1 cellular context compared by ENCODE assay signal in the genomic region with DNA sequence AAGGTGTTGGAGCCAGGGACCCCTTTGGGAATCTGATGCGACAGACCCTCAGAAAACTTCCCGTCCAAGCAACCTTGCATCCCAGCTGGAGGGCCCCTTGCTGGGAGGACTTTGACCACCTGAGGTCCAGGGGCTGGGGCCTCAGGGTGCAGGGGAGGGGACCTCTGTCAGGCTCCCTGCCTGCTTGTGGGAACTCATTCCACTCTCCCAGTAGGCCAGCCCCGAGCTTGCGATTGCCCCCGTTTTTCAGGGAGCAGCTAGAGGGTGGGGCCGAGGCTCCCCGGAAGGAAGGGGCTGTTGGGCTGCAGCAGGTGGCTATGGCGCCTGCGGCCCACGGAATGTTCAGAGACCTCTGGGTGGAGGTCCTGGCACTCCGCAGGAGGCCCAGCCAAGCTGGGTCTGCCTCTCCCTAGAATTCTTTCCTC.
TF ChIP-seq lines count a peak whose summit lies in the region.

No MANE protein-coding gene starts in this region.

TF ChIP-seq in HepG2, 621 proteins besides CTCF, POLR2A, EP300 and RAD21 (continued from another document and continues in another):
- TF ChIP-seq, protein P1, sequence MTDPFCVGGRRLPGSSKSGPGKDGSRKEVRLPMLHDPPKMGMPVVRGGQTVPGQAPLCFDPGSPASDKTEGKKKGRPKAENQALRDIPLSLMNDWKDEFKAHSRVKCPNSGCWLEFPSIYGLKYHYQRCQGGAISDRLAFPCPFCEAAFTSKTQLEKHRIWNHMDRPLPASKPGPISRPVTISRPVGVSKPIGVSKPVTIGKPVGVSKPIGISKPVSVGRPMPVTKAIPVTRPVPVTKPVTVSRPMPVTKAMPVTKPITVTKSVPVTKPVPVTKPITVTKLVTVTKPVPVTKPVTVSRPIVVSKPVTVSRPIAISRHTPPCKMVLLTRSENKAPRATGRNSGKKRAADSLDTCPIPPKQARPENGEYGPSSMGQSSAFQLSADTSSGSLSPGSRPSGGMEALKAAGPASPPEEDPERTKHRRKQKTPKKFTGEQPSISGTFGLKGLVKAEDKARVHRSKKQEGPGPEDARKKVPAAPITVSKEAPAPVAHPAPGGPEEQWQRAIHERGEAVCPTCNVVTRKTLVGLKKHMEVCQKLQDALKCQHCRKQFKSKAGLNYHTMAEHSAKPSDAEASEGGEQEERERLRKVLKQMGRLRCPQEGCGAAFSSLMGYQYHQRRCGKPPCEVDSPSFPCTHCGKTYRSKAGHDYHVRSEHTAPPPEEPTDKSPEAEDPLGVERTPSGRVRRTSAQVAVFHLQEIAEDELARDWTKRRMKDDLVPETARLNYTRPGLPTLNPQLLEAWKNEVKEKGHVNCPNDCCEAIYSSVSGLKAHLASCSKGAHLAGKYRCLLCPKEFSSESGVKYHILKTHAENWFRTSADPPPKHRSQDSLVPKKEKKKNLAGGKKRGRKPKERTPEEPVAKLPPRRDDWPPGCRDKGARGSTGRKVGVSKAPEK (CRISPR knock-in tag; IDR thresholded peaks at IDR 0.05; ENCODE audit: borderline replicate concordance): no peak
- no peak for TF ChIP-seq FOXO1 (CRISPR knock-in tag; IDR thresholded peaks at IDR 0.05)
- TF ChIP-seq, protein P2, sequence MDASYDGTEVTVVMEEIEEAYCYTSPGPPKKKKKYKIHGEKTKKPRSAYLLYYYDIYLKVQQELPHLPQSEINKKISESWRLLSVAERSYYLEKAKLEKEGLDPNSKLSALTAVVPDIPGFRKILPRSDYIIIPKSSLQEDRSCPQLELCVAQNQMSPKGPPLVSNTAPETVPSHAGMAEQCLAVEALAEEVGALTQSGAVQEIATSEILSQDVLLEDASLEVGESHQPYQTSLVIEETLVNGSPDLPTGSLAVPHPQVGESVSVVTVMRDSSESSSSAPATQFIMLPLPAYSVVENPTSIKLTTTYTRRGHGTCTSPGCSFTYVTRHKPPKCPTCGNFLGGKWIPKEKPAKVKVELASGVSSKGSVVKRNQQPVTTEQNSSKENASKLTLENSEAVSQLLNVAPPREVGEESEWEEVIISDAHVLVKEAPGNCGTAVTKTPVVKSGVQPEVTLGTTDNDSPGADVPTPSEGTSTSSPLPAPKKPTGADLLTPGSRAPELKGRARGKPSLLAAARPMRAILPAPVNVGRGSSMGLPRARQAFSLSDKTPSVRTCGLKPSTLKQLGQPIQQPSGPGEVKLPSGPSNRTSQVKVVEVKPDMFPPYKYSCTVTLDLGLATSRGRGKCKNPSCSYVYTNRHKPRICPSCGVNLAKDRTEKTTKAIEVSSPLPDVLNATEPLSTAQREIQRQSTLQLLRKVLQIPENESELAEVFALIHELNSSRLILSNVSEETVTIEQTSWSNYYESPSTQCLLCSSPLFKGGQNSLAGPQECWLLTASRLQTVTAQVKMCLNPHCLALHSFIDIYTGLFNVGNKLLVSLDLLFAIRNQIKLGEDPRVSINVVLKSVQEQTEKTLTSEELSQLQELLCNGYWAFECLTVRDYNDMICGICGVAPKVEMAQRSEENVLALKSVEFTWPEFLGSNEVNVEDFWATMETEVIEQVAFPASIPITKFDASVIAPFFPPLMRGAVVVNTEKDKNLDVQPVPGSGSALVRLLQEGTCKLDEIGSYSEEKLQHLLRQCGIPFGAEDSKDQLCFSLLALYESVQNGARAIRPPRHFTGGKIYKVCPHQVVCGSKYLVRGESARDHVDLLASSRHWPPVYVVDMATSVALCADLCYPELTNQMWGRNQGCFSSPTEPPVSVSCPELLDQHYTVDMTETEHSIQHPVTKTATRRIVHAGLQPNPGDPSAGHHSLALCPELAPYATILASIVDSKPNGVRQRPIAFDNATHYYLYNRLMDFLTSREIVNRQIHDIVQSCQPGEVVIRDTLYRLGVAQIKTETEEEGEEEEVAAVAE (CRISPR knock-in tag; IDR thresholded peaks at IDR 0.05; ENCODE audit: borderline replicate concordance): no peak
- no peak for TF ChIP-seq KLF13 (CRISPR knock-in tag; IDR thresholded peaks at IDR 0.05)
- TF ChIP-seq ZNF773 (CRISPR knock-in tag; IDR thresholded peaks at IDR 0.05; ENCODE audit: borderline replicate concordance): no peak
- no peak for TF ChIP-seq ZNF350 (CRISPR knock-in tag; IDR thresholded peaks at IDR 0.05; ENCODE audit: borderline replicate concordance, low read depth)
- no peak for TF ChIP-seq ZNF124 (CRISPR knock-in tag; IDR thresholded peaks at IDR 0.05)
- no peak for TF ChIP-seq ZIK1 (CRISPR knock-in tag; IDR thresholded peaks at IDR 0.05; ENCODE audit: borderline replicate concordance, low read depth)
- no peak; the same call in 1 of the 2 replicates for TF ChIP-seq YEATS4 (CRISPR knock-in tag; IDR thresholded peaks at IDR 0.05; ENCODE audit: borderline replicate concordance)
- TF ChIP-seq ZNF737 (CRISPR knock-in tag; IDR thresholded peaks at IDR 0.05; ENCODE audit: borderline replicate concordance): no peak
- no peak for TF ChIP-seq EED (CRISPR knock-in tag; IDR thresholded peaks at IDR 0.05)
- no peak for TF ChIP-seq ZMYM4 (CRISPR knock-in tag; IDR thresholded peaks at IDR 0.05)
- TF ChIP-seq, protein P3, sequence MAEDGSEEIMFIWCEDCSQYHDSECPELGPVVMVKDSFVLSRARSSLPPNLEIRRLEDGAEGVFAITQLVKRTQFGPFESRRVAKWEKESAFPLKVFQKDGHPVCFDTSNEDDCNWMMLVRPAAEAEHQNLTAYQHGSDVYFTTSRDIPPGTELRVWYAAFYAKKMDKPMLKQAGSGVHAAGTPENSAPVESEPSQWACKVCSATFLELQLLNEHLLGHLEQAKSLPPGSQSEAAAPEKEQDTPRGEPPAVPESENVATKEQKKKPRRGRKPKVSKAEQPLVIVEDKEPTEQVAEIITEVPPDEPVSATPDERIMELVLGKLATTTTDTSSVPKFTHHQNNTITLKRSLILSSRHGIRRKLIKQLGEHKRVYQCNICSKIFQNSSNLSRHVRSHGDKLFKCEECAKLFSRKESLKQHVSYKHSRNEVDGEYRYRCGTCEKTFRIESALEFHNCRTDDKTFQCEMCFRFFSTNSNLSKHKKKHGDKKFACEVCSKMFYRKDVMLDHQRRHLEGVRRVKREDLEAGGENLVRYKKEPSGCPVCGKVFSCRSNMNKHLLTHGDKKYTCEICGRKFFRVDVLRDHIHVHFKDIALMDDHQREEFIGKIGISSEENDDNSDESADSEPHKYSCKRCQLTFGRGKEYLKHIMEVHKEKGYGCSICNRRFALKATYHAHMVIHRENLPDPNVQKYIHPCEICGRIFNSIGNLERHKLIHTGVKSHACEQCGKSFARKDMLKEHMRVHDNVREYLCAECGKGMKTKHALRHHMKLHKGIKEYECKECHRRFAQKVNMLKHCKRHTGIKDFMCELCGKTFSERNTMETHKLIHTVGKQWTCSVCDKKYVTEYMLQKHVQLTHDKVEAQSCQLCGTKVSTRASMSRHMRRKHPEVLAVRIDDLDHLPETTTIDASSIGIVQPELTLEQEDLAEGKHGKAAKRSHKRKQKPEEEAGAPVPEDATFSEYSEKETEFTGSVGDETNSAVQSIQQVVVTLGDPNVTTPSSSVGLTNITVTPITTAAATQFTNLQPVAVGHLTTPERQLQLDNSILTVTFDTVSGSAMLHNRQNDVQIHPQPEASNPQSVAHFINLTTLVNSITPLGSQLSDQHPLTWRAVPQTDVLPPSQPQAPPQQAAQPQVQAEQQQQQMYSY (CRISPR knock-in tag; IDR thresholded peaks at IDR 0.05): peak; percentile 96
- TF ChIP-seq, protein P4, sequence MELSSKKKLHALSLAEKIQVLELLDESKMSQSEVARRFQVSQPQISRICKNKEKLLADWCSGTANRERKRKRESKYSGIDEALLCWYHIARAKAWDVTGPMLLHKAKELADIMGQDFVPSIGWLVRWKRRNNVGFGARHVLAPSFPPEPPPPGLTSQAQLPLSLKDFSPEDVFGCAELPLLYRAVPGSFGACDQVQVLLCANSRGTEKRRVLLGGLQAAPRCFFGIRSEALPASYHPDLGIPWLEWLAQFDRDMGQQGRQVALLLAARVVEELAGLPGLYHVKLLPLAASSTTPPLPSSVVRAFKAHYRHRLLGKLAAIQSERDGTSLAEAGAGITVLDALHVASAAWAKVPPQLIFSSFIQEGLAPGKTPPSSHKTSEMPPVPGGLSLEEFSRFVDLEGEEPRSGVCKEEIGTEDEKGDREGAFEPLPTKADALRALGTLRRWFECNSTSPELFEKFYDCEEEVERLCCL (CRISPR knock-in tag; IDR thresholded peaks at IDR 0.05; ENCODE audit: borderline replicate concordance): no peak
- peak; percentile 43; the same call in 1 of the 2 replicates for TF ChIP-seq ZNF605 (CRISPR knock-in tag; IDR thresholded peaks at IDR 0.05)
- TF ChIP-seq, protein P5, sequence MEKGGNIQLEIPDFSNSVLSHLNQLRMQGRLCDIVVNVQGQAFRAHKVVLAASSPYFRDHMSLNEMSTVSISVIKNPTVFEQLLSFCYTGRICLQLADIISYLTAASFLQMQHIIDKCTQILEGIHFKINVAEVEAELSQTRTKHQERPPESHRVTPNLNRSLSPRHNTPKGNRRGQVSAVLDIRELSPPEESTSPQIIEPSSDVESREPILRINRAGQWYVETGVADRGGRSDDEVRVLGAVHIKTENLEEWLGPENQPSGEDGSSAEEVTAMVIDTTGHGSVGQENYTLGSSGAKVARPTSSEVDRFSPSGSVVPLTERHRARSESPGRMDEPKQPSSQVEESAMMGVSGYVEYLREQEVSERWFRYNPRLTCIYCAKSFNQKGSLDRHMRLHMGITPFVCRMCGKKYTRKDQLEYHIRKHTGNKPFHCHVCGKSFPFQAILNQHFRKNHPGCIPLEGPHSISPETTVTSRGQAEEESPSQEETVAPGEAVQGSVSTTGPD (CRISPR knock-in tag; IDR thresholded peaks at IDR 0.05): no peak
- no peak for TF ChIP-seq NR2F1 (CRISPR knock-in tag; IDR thresholded peaks at IDR 0.05)
- 0 out of 4 replicates have a peak, but pooled peaks of 1 of the 2 experiments have one; percentile 41 for TF ChIP-seq KLF16 (CRISPR knock-in tag; IDR thresholded peaks at IDR 0.05)
- TF ChIP-seq NCOR1 (IDR thresholded peaks at IDR 0.05; ENCODE audit: borderline replicate concordance, low read length): no peak; the same call in 1 of the 2 replicates
- no peak for TF ChIP-seq ZNF484 (CRISPR knock-in tag; IDR thresholded peaks at IDR 0.05; ENCODE audit: borderline replicate concordance, low read depth)
- no peak for TF ChIP-seq RFX1 (IDR thresholded peaks at IDR 0.05)
- TF ChIP-seq, protein P6, sequence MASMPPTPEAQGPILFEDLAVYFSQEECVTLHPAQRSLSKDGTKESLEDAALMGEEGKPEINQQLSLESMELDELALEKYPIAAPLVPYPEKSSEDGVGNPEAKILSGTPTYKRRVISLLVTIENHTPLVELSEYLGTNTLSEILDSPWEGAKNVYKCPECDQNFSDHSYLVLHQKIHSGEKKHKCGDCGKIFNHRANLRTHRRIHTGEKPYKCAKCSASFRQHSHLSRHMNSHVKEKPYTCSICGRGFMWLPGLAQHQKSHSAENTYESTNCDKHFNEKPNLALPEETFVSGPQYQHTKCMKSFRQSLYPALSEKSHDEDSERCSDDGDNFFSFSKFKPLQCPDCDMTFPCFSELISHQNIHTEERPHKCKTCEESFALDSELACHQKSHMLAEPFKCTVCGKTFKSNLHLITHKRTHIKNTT (CRISPR knock-in tag; IDR thresholded peaks at IDR 0.05): no peak
- TF ChIP-seq ZNF234 (CRISPR knock-in tag; conservative IDR thresholded peaks at IDR 0.05): no peak
- TF ChIP-seq, protein P7, sequence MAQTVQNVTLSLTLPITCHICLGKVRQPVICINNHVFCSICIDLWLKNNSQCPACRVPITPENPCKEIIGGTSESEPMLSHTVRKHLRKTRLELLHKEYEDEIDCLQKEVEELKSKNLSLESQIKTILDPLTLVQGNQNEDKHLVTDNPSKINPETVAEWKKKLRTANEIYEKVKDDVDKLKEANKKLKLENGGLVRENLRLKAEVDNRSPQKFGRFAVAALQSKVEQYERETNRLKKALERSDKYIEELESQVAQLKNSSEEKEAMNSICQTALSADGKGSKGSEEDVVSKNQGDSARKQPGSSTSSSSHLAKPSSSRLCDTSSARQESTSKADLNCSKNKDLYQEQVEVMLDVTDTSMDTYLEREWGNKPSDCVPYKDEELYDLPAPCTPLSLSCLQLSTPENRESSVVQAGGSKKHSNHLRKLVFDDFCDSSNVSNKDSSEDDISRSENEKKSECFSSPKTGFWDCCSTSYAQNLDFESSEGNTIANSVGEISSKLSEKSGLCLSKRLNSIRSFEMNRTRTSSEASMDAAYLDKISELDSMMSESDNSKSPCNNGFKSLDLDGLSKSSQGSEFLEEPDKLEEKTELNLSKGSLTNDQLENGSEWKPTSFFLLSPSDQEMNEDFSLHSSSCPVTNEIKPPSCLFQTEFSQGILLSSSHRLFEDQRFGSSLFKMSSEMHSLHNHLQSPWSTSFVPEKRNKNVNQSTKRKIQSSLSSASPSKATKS (CRISPR knock-in tag; IDR thresholded peaks at IDR 0.05): no peak
- TF ChIP-seq MAZ (IDR thresholded peaks at IDR 0.05; ENCODE audit: borderline replicate concordance, low read depth, low read length): 0 out of 2 replicates have a peak, but pooled peaks have one; percentile 24
- no peak; the same call in 1 of the 2 replicates for TF ChIP-seq MAZ (CRISPR knock-in tag; IDR thresholded peaks at IDR 0.05; ENCODE audit: low read depth)
- TF ChIP-seq, protein P8, sequence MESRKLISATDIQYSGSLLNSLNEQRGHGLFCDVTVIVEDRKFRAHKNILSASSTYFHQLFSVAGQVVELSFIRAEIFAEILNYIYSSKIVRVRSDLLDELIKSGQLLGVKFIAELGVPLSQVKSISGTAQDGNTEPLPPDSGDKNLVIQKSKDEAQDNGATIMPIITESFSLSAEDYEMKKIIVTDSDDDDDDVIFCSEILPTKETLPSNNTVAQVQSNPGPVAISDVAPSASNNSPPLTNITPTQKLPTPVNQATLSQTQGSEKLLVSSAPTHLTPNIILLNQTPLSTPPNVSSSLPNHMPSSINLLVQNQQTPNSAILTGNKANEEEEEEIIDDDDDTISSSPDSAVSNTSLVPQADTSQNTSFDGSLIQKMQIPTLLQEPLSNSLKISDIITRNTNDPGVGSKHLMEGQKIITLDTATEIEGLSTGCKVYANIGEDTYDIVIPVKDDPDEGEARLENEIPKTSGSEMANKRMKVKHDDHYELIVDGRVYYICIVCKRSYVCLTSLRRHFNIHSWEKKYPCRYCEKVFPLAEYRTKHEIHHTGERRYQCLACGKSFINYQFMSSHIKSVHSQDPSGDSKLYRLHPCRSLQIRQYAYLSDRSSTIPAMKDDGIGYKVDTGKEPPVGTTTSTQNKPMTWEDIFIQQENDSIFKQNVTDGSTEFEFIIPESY (CRISPR knock-in tag; IDR thresholded peaks at IDR 0.05): no peak
